1 cellular context compared by ENCODE assay signal in the genomic region with DNA sequence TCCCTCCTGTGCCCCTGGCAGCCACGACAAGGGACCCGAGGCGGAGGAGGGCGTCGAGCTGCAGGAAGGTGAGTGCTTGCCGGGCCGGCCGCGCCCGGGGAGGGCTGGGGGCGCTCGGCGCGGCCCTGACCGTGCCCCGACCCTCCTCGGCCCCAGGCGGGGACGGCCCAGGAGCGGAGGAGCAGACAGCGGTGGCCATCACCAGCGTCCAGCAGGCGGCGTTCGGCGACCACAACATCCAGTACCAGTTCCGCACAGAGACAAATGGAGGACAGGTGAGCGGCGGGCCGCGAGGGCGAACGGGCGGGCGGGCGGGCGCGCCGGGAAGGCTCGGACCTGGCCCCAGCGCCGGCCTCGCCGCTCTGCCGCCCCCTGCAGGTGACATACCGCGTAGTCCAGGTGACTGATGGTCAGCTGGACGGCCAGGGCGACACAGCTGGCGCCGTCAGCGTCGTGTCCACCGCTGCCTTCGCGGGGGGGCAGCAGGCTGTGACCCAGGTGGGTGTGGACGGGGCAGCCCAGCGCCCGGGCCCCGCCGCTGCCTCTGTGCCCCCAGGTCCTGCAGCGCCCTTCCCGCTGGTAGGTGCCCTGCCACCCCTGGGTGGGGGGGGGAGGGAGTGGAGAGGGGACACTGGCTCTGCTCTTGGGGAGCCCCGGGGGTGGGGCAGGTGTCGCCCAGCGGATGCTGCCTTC.
TF ChIP-seq lines count a peak whose summit lies in the region.

No MANE protein-coding gene starts in this region.

TF ChIP-seq in HEK293, 187 proteins besides CTCF, POLR2A, EP300 and RAD21 (continued from another document and continues in another):
- TF ChIP-seq, protein P1, sequence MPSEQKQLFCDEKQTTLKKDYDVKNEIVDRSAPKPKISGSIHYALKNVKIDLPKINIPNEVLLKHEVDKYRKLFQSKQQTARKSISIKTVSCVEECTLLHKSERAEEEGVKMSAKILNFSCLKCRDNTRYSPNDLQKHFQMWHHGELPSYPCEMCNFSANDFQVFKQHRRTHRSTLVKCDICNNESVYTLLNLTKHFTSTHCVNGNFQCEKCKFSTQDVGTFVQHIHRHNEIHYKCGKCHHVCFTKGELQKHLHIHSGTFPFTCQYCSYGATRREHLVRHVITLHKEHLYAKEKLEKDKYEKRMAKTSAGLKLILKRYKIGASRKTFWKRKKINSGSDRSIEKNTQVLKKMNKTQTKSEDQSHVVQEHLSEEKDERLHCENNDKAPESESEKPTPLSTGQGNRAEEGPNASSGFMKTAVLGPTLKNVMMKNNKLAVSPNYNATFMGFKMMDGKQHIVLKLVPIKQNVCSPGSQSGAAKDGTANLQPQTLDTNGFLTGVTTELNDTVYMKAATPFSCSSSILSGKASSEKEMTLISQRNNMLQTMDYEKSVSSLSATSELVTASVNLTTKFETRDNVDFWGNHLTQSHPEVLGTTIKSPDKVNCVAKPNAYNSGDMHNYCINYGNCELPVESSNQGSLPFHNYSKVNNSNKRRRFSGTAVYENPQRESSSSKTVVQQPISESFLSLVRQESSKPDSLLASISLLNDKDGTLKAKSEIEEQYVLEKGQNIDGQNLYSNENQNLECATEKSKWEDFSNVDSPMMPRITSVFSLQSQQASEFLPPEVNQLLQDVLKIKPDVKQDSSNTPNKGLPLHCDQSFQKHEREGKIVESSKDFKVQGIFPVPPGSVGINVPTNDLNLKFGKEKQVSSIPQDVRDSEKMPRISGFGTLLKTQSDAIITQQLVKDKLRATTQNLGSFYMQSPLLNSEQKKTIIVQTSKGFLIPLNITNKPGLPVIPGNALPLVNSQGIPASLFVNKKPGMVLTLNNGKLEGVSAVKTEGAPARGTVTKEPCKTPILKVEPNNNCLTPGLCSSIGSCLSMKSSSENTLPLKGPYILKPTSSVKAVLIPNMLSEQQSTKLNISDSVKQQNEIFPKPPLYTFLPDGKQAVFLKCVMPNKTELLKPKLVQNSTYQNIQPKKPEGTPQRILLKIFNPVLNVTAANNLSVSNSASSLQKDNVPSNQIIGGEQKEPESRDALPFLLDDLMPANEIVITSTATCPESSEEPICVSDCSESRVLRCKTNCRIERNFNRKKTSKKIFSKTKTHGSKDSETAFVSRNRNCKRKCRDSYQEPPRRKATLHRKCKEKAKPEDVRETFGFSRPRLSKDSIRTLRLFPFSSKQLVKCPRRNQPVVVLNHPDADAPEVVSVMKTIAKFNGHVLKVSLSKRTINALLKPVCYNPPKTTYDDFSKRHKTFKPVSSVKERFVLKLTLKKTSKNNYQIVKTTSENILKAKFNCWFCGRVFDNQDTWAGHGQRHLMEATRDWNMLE (tag by site-specific recombination; conservative IDR thresholded peaks at IDR 0.05; ENCODE audit: low read depth) = no peak
- TF ChIP-seq ZNF311 (tag by site-specific recombination; IDR thresholded peaks at IDR 0.05; ENCODE audit: borderline replicate concordance) (no peak), ZNF621 (tag by site-specific recombination; IDR thresholded peaks at IDR 0.05) (no peak), ZNF629 (tag by site-specific recombination; IDR thresholded peaks at IDR 0.05) (0 out of 2 replicates have a peak, but pooled peaks have one; percentile 25), ZNF292 (tag by site-specific recombination; IDR thresholded peaks at IDR 0.05; ENCODE audit: borderline replicate concordance, low read depth) (no peak), GLIS2 (tag by site-specific recombination; IDR thresholded peaks at IDR 0.05) (peak; percentile 95), ZBTB8A (tag by site-specific recombination; IDR thresholded peaks at IDR 0.05) (peak; percentile 93), EGR2 (tag by site-specific recombination; IDR thresholded peaks at IDR 0.05; ENCODE audit: low read depth) (no peak), KLF1 (tag by site-specific recombination; IDR thresholded peaks at IDR 0.05) (peak; percentile 36; the same call in 1 of the 2 replicates), ZNF214 (tag by site-specific recombination; IDR thresholded peaks at IDR 0.05; ENCODE audit: borderline replicate concordance) (no peak), REPIN1 (tag by site-specific recombination; IDR thresholded peaks at IDR 0.05; ENCODE audit: low read depth) (no peak), TCF7L2 (IDR thresholded peaks at IDR 0.05; ENCODE audit: borderline replicate concordance, low read depth, low read length) (no peak), ZNF362 (tag by site-specific recombination; IDR thresholded peaks at IDR 0.05) (no peak), ZNF792 (tag by site-specific recombination; IDR thresholded peaks at IDR 0.05) (no peak), ZNF37A (tag by site-specific recombination; IDR thresholded peaks at IDR 0.05) (no peak), ZSCAN30 (tag by site-specific recombination; IDR thresholded peaks at IDR 0.05) (peak; percentile 87), ZNF510 (tag by site-specific recombination; IDR thresholded peaks at IDR 0.05; ENCODE audit: insufficient replicate concordance) (no peak), BCL11A (tag by site-specific recombination; IDR thresholded peaks at IDR 0.05; ENCODE audit: low read depth) (peak; percentile 99), ZNF350 (tag by site-specific recombination; IDR thresholded peaks at IDR 0.05) (no peak), ZNF157 (tag by site-specific recombination; IDR thresholded peaks at IDR 0.05) (no peak), PRDM1 (tag by site-specific recombination; IDR thresholded peaks at IDR 0.05) (no peak), ZNF211 (tag by site-specific recombination; IDR thresholded peaks at IDR 0.05; ENCODE audit: low read depth) (no peak), PRDM6 (tag by site-specific recombination; IDR thresholded peaks at IDR 0.05) (no peak), ZBTB20 (tag by site-specific recombination; IDR thresholded peaks at IDR 0.05) (peak; percentile 67), ZNF791 (tag by site-specific recombination; IDR thresholded peaks at IDR 0.05) (no peak), ZNF132 (tag by site-specific recombination; IDR thresholded peaks at IDR 0.05; ENCODE audit: borderline replicate concordance) (no peak), SETDB1 (IDR thresholded peaks at IDR 0.05; ENCODE audit: insufficient read length, low read length) (no peak), ZNF624 (tag by site-specific recombination; IDR thresholded peaks at IDR 0.05) (no peak), ZNF221 (tag by site-specific recombination; IDR thresholded peaks at IDR 0.05; ENCODE audit: borderline replicate concordance) (no peak), ZSCAN4 (tag by site-specific recombination; IDR thresholded peaks at IDR 0.05) (no peak), ZNF639 (tag by site-specific recombination; IDR thresholded peaks at IDR 0.05) (no peak), YY1 (tag by site-specific recombination; IDR thresholded peaks at IDR 0.05) (peak; percentile 79), ZNF23 (tag by site-specific recombination; IDR thresholded peaks at IDR 0.05; ENCODE audit: borderline replicate concordance) (no peak), MEIS1 (CRISPR knock-in tag; IDR thresholded peaks at IDR 0.05; ENCODE audit: borderline replicate concordance) (no peak), ZNF174 (tag by site-specific recombination; IDR thresholded peaks at IDR 0.05) (0 out of 2 replicates have a peak, but pooled peaks have one; percentile 28), ZNF654 (tag by site-specific recombination; IDR thresholded peaks at IDR 0.05; ENCODE audit: low read depth) (no peak; the same call in 1 of the 2 replicates), ZNF449 (tag by site-specific recombination; IDR thresholded peaks at IDR 0.05) (no peak), HOXD13 (CRISPR knock-in tag; IDR thresholded peaks at IDR 0.05; ENCODE audit: borderline replicate concordance) (no peak), ZNF404 (tag by site-specific recombination; IDR thresholded peaks at IDR 0.05) (no peak), ZFP3 (tag by site-specific recombination; IDR thresholded peaks at IDR 0.05; ENCODE audit: low read depth) (no peak), ZNF707 (tag by site-specific recombination; IDR thresholded peaks at IDR 0.05) (no peak), ZNF175 (tag by site-specific recombination; IDR thresholded peaks at IDR 0.05) (no peak)
- TF ChIP-seq, protein P2, sequence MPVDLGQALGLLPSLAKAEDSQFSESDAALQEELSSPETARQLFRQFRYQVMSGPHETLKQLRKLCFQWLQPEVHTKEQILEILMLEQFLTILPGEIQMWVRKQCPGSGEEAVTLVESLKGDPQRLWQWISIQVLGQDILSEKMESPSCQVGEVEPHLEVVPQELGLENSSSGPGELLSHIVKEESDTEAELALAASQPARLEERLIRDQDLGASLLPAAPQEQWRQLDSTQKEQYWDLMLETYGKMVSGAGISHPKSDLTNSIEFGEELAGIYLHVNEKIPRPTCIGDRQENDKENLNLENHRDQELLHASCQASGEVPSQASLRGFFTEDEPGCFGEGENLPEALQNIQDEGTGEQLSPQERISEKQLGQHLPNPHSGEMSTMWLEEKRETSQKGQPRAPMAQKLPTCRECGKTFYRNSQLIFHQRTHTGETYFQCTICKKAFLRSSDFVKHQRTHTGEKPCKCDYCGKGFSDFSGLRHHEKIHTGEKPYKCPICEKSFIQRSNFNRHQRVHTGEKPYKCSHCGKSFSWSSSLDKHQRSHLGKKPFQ (tag by site-specific recombination; IDR thresholded peaks at IDR 0.05) = no peak
- TF ChIP-seq, protein P3, sequence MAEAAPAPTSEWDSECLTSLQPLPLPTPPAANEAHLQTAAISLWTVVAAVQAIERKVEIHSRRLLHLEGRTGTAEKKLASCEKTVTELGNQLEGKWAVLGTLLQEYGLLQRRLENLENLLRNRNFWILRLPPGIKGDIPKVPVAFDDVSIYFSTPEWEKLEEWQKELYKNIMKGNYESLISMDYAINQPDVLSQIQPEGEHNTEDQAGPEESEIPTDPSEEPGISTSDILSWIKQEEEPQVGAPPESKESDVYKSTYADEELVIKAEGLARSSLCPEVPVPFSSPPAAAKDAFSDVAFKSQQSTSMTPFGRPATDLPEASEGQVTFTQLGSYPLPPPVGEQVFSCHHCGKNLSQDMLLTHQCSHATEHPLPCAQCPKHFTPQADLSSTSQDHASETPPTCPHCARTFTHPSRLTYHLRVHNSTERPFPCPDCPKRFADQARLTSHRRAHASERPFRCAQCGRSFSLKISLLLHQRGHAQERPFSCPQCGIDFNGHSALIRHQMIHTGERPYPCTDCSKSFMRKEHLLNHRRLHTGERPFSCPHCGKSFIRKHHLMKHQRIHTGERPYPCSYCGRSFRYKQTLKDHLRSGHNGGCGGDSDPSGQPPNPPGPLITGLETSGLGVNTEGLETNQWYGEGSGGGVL (tag by site-specific recombination; IDR thresholded peaks at IDR 0.05) = peak; percentile 73
- TF ChIP-seq, protein P4, sequence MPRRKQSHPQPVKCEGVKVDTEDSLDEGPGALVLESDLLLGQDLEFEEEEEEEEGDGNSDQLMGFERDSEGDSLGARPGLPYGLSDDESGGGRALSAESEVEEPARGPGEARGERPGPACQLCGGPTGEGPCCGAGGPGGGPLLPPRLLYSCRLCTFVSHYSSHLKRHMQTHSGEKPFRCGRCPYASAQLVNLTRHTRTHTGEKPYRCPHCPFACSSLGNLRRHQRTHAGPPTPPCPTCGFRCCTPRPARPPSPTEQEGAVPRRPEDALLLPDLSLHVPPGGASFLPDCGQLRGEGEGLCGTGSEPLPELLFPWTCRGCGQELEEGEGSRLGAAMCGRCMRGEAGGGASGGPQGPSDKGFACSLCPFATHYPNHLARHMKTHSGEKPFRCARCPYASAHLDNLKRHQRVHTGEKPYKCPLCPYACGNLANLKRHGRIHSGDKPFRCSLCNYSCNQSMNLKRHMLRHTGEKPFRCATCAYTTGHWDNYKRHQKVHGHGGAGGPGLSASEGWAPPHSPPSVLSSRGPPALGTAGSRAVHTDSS (tag by site-specific recombination; IDR thresholded peaks at IDR 0.05) = 0 out of 2 replicates have a peak, but pooled peaks have one; percentile 23
